ENCODE assay signal across 20 cellular contexts in the genomic region with DNA sequence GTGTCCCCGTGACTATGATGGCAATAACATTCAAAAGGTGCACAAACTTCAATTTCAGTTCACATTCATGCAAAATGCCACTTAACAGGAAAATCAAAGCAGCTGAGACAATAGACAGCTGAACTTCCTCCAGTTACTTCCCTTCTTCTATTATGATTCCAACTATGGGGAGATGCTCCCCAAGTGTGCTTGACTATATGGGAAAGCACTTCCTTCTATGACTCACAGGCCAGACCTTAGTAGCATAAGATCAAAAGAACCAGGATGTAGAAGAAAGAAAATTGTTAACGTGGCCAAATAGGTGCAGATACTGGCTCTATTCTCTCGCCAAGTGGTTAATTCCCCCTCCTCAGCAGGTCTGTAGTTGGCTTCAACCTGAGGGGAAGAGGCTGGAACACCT. TPM values are rescaled to one million over a fixed set of nuclear protein-coding genes. Genes with fewer than 3 reads are reported as not detected.
"Had no signal": no experiment of that assay in that cellular context is flagged by ENCODE, and none has a peak within 500 bp of the region (broad histone marks: within the 10 kb centered on the region; RNA-seq: fewer than 3 reads in every experiment).

No MANE protein-coding gene starts in this region.

- H3K9ac ChIP-seq: neural progenitor cell had no signal

- H3K27me3 ChIP-seq: ascending aorta, neural progenitor cell, vagina had no signal

- H3K4me2 ChIP-seq: neural progenitor cell had no signal

- H3K9me3 ChIP-seq: ascending aorta, esophagus squamous epithelium, suprapubic skin, vagina had no signal

- H3K27ac Mint-ChIP-seq: activated CD4-positive, alpha-beta T cell treated with anti-CD3 and anti-CD28 coated beads, Interleukin-2, amount 10 ng/mL, durations not matched to agents 24 days and 14 days; activated naive CD4-positive, alpha-beta T cell treated with anti-CD3 and anti-CD28 coated beads, Interleukin-2, amount 50 U/mL, for 24 hours; activated T-cell treated with anti-CD3 and anti-CD28 coated beads, Interleukin-2, amount 50 U/mL, for 72 hours; immature natural killer cell; memory B cell; naive thymus-derived CD4-positive, alpha-beta T cell; neural progenitor cell; progenitor cell of endocrine pancreas; stimulated activated naive CD8-positive, alpha-beta T cell treated with anti-CD3 and anti-CD28 coated beads, Interleukin-15, Interleukin-2, amounts not matched to agents 100 ng/mL and 50 ng/mL, for 24 hours; T-cell had no signal

- ATAC-seq: activated T-cell treated with anti-CD3 and anti-CD28 coated beads, Interleukin-2, amount 50 U/mL, for 72 hours; naive thymus-derived CD4-positive, alpha-beta T cell; T-cell had no signal

- H3K27ac ChIP-seq: ascending aorta, coronary artery, esophagus squamous epithelium, neural progenitor cell, suprapubic skin, vagina had no signal

- H3K4me1 Mint-ChIP-seq: activated CD4-positive, alpha-beta T cell treated with anti-CD3 and anti-CD28 coated beads, Interleukin-2, amount 10 ng/mL, durations not matched to agents 24 days and 14 days; activated naive CD4-positive, alpha-beta T cell treated with anti-CD3 and anti-CD28 coated beads, Interleukin-2, amount 50 U/mL, for 24 hours; immature natural killer cell; memory B cell; naive thymus-derived CD4-positive, alpha-beta T cell; T-cell had no signal

- H3K4me3 Mint-ChIP-seq: activated CD4-positive, alpha-beta T cell treated with anti-CD3 and anti-CD28 coated beads, Interleukin-2, amount 10 ng/mL, durations not matched to agents 24 days and 14 days; activated naive CD4-positive, alpha-beta T cell treated with anti-CD3 and anti-CD28 coated beads, Interleukin-2, amount 50 U/mL, for 24 hours; activated T-cell treated with anti-CD3 and anti-CD28 coated beads, Interleukin-2, amount 50 U/mL, for 72 hours; immature natural killer cell; memory B cell; naive thymus-derived CD4-positive, alpha-beta T cell; neural progenitor cell; stimulated activated naive CD8-positive, alpha-beta T cell treated with anti-CD3 and anti-CD28 coated beads, Interleukin-15, Interleukin-2, amounts not matched to agents 100 ng/mL and 50 ng/mL, for 24 hours; T-cell had no signal

- H3K4me3 ChIP-seq: ascending aorta, coronary artery, esophagus squamous epithelium, neural progenitor cell, suprapubic skin, vagina had no signal

- H3K36me3 Mint-ChIP-seq: activated naive CD4-positive, alpha-beta T cell treated with anti-CD3 and anti-CD28 coated beads, Interleukin-2, amount 50 U/mL, for 24 hours; immature natural killer cell; memory B cell; naive thymus-derived CD4-positive, alpha-beta T cell; neural progenitor cell; T-cell had no signal

- H3K9me3 Mint-ChIP-seq: activated CD4-positive, alpha-beta T cell treated with anti-CD3 and anti-CD28 coated beads, Interleukin-2, amount 10 ng/mL, durations not matched to agents 24 days and 14 days had no signal

- H3K27me3 Mint-ChIP-seq: activated CD4-positive, alpha-beta T cell treated with anti-CD3 and anti-CD28 coated beads, Interleukin-2, amount 10 ng/mL, durations not matched to agents 24 days and 14 days had no signal

- H3K36me3 ChIP-seq: ascending aorta, esophagus squamous epithelium, neural progenitor cell, suprapubic skin, vagina had no signal

- DNase-seq: activated CD4-positive, alpha-beta T cell treated with anti-CD3 and anti-CD28 coated beads, Interleukin-2, amount 10 ng/mL, durations not matched to agents 24 days and 14 days; activated CD8-positive, alpha-beta memory T cell treated with anti-CD3 and anti-CD28 coated beads, Interleukin-2, amount 50 U/mL, for 48 hours; activated gamma-delta T cell; activated T-cell treated with anti-CD3 and anti-CD28 coated beads, Interleukin-2, amount 50 U/mL, for 72 hours; esophagus squamous epithelium; immature natural killer cell; kidney glomerular epithelial cell; naive thymus-derived CD4-positive, alpha-beta T cell; T-cell; T-helper 9 cell; trophoblast cell had no signal

- H3K4me1 ChIP-seq: ascending aorta, esophagus squamous epithelium, suprapubic skin, vagina had no signal

- H2AFZ ChIP-seq: neural progenitor cell had no signal

RNA-seq across cellular contexts. Expression of gene FAT3, which starts 7.8 kb away (rescaled TPM):
- total RNA-seq: activated CD4-positive, alpha-beta T cell treated with anti-CD3 and anti-CD28 coated beads, Interleukin-2, amount 10 ng/mL, durations not matched to agents 24 days and 14 days; activated T-cell treated with anti-CD3 and anti-CD28 coated beads, Interleukin-2, amount 50 U/mL, for 72 hours; naive thymus-derived CD4-positive, alpha-beta T cell had no signal
- polyA plus RNA-seq: immature natural killer cell; naive thymus-derived CD4-positive, alpha-beta T cell had no signal
